8 cellular contexts compared by ENCODE assay signal in the genomic region with DNA sequence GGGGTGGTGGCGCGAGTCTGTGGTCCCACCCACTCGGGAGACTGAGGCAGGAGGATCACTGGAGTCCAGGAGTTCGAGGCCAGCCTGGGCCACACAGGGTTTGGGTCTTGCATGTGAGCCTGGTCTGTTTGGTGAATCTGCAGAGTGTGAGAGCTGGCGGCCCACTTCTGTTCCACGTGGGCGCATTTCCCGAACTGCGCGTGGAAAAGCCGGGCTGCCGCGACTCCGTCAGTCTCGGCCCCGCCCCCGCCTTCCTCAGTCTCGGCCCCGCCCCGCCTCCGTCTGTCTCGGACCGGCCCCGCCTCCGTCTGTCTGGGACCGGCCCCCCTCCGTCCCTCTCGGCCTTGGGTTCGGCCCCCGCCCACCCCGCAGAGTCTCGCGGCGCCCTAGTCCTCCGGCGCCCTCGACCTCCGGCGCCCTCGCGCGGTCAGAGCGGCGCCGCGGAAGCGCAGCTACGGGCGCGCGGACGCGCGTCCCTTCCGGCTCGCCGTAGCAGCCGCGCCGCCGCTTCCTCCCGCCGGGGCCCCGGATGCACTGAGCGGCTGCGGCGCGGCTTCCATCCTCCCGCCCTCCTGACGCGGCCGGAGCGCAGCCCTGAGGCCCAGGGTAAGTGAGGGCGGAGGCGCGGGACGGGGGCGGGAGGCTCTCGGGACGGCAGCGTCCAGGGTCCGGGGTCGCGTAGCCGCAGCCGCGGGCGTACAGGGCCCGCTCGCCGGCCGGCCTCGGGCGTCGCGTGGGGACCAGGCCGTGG. TPM values are rescaled to one million over a fixed set of nuclear protein-coding genes. Genes with fewer than 3 reads are reported as not detected.
DNase-seq lines count a peak whose midpoint lies in the region; TF ChIP-seq lines count a peak whose summit lies in the region.

A gene with protein sequence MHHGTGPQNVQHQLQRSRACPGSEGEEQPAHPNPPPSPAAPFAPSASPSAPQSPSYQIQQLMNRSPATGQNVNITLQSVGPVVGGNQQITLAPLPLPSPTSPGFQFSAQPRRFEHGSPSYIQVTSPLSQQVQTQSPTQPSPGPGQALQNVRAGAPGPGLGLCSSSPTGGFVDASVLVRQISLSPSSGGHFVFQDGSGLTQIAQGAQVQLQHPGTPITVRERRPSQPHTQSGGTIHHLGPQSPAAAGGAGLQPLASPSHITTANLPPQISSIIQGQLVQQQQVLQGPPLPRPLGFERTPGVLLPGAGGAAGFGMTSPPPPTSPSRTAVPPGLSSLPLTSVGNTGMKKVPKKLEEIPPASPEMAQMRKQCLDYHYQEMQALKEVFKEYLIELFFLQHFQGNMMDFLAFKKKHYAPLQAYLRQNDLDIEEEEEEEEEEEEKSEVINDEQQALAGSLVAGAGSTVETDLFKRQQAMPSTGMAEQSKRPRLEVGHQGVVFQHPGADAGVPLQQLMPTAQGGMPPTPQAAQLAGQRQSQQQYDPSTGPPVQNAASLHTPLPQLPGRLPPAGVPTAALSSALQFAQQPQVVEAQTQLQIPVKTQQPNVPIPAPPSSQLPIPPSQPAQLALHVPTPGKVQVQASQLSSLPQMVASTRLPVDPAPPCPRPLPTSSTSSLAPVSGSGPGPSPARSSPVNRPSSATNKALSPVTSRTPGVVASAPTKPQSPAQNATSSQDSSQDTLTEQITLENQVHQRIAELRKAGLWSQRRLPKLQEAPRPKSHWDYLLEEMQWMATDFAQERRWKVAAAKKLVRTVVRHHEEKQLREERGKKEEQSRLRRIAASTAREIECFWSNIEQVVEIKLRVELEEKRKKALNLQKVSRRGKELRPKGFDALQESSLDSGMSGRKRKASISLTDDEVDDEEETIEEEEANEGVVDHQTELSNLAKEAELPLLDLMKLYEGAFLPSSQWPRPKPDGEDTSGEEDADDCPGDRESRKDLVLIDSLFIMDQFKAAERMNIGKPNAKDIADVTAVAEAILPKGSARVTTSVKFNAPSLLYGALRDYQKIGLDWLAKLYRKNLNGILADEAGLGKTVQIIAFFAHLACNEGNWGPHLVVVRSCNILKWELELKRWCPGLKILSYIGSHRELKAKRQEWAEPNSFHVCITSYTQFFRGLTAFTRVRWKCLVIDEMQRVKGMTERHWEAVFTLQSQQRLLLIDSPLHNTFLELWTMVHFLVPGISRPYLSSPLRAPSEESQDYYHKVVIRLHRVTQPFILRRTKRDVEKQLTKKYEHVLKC (N-terminal part only) (plus strand): TSS at position 512 of the 751 bp plus-strand sequence. CDS start 10,678 bp downstream, outside the sequence.

- no peaks in the 10 kb centered on the region for H3K9me3 ChIP-seq in suprapubic skin

- H3K36me3 Mint-ChIP-seq in activated naive CD4-positive, alpha-beta T cell treated with anti-CD3 and anti-CD28 coated beads for 36 hours (ENCODE audit: low read depth), result peaks cover 7% of the 10 kb centered on the region

- CTCF ChIA-PET in HEK293T (lab: Yijun Ruan, JAX), result no interaction called here
- CTCF ChIA-PET in activated naive CD4-positive, alpha-beta T cell treated with anti-CD3 and anti-CD28 coated beads for 36 hours (lab: Charles Lee), result no interaction called here

- DNase-seq in GM04503 (ENCODE audit: low read depth), result peak; percentile 67
- DNase-seq in HEK293T (ENCODE audit: extremely low spot score), result peak; percentile 95
- peak; percentile 91 for DNase-seq in NAMALWA (ENCODE audit: low spot score)
- peak; percentile 89 for DNase-seq in SK-N-DZ (ENCODE audit: low spot score)
- peak; percentile 94 for DNase-seq in activated naive CD4-positive, alpha-beta T cell treated with anti-CD3 and anti-CD28 coated beads for 36 hours
- DNase-seq in germinal center (ENCODE audit: low spot score), result peak; percentile 95
- DNase-seq in occipital lobe (lab: John Stamatoyannopoulos, UW), result peak; percentile 87
- DNase-seq in suprapubic skin (ENCODE audit: low spot score in 2 of 2), result peak; percentile 97 to 98

- H3K27ac ChIP-seq in suprapubic skin, result peak within 1 kb of the TSS; percentile 83

- H3K36me3 ChIP-seq in suprapubic skin, result peaks cover 4% of the 10 kb centered on the region

- peak; percentile 26 to 79 for TF ChIP-seq CTCF in suprapubic skin (IDR thresholded peaks at IDR 0.05)

- intact Hi-C loops in activated naive CD4-positive, alpha-beta T cell treated with anti-CD3 and anti-CD28 coated beads for 36 hours (cut with micrococcal nuclease), result loop anchor here (1.0 to 10.0 kb wide), 9 partner anchors 20 to 1078 kb away; a partner anchor contains a TSS

- peak in 1 of 2 donors; percentile 37 for TF ChIP-seq POLR2A in suprapubic skin (IDR thresholded peaks at IDR 0.05)

- peak within 1 kb of the TSS; percentile 91 for H3K4me3 Mint-ChIP-seq in activated naive CD4-positive, alpha-beta T cell treated with anti-CD3 and anti-CD28 coated beads for 36 hours

- peak within 1 kb of the TSS; percentile 87 for H3K27ac Mint-ChIP-seq in activated naive CD4-positive, alpha-beta T cell treated with anti-CD3 and anti-CD28 coated beads for 36 hours

- H3K27me3 ChIP-seq in suprapubic skin, result no peaks in the 10 kb centered on the region

- H3K4me1 Mint-ChIP-seq in activated naive CD4-positive, alpha-beta T cell treated with anti-CD3 and anti-CD28 coated beads for 36 hours (ENCODE audit: low read depth), result peaks cover 42% of the 10 kb centered on the region

- H3K27me3 Mint-ChIP-seq in activated naive CD4-positive, alpha-beta T cell treated with anti-CD3 and anti-CD28 coated beads for 36 hours (ENCODE audit: low read depth), result no peaks in the 10 kb centered on the region

- POLR2A ChIA-PET in HEK293T (lab: Yijun Ruan, JAX), result interaction anchor here (0.6 to 1.0 kb wide), 4 partner anchors 8 to 21 kb away, joined by 3 to 9 read pairs (median 3); no protein-coding TSS in a partner anchor

- H3K4me3 ChIP-seq in suprapubic skin, result peak within 1 kb of the TSS; percentile 98

- 4% methylated on average over 37 of the region's 97 CpGs for WGBS in suprapubic skin

- peaks cover 35% of the 10 kb centered on the region for H3K4me1 ChIP-seq in suprapubic skin

- H3K9me3 Mint-ChIP-seq in activated naive CD4-positive, alpha-beta T cell treated with anti-CD3 and anti-CD28 coated beads for 36 hours, result no peaks in the 10 kb centered on the region

- no peak for TF ChIP-seq EP300 in suprapubic skin (IDR thresholded peaks at IDR 0.05)

TF ChIP-seq in HEK293T, 16 proteins besides CTCF, POLR2A, EP300 and RAD21:
- TF ChIP-seq SP1 (IDR thresholded peaks at IDR 0.05), result no peak
- TF ChIP-seq FOXA1 (IDR thresholded peaks at IDR 0.05), result no peak
- no peak for TF ChIP-seq NFRKB (IDR thresholded peaks at IDR 0.05)
- TF ChIP-seq LEF1 (IDR thresholded peaks at IDR 0.05; ENCODE audit: borderline replicate concordance), result peak; percentile 65; the same call in 1 of the 2 replicates
- no peak for TF ChIP-seq HDGF (IDR thresholded peaks at IDR 0.05; ENCODE audit: borderline replicate concordance)
- TF ChIP-seq SUZ12 (IDR thresholded peaks at IDR 0.05), result no peak

RNA-seq across cellular contexts. Expression of the gene that starts here (rescaled TPM):
- 15.4 and 16.1 TPM in 2 replicates for polyA plus RNA-seq in SK-N-DZ (2014; cell fraction: cytosol; rRNA removed)
- polyA plus RNA-seq in SK-N-DZ (2014; cell fraction: nucleus; rRNA removed), result 22.8 and 64.6 TPM in 2 replicates
- total RNA-seq in activated naive CD4-positive, alpha-beta T cell treated with anti-CD3 and anti-CD28 coated beads for 36 hours, result 10 to 100 TPM; 36.8 to 40.6 TPM
- total RNA-seq in occipital lobe (11.7 TPM), suprapubic skin (10 to 100 TPM; 32.0 to 81.3 (median 40.1) TPM)

Comparison
In these comparisons a context has a peak if more than half of its experiments do, and no peak if none do; other contexts are left out.
1. Peak in every context shown above with its lines: DNase-seq, H3K4me3 ChIP-seq and H3K27ac ChIP-seq.